In genomic region chr14:102691763-102692162, GRCh38 we compare ENCODE assay signal across 19 cellular contexts.
DNase-seq lines count a peak whose midpoint lies in the region; ATAC-seq and TF ChIP-seq lines count a peak whose summit lies in the region.
"Had no signal": no experiment of that assay in that cellular context is flagged by ENCODE, and none has a peak within 500 bp of the region (broad histone marks: within the 10 kb centered on the region; RNA-seq: fewer than 3 reads in every experiment).

No MANE protein-coding gene starts in this region.

- POLR2A ChIA-PET in PC-9 (lab: Charles Lee; ENCODE audit: unreplicated experiment) = interaction anchor here (0.5 kb wide), 1 partner anchor 16 kb away, joined by 24 read pairs; no protein-coding TSS in a partner anchor

- TF ChIP-seq CTCF in PC-9 (conservative IDR thresholded peaks at IDR 0.05) (no peak), neural progenitor cell (IDR thresholded peaks at IDR 0.05) (no peak)

- DNase-seq in DMS79 treated with DMSO at 0.1 percent for 48 hours (lab: John Stamatoyannopoulos, UW) (peak; percentile 23), DMS79 (lab: John Stamatoyannopoulos, UW) (no peak), HT-29 (ENCODE audit: low spot score) (peak; percentile 36), PC-9 (peak in 1 of 2 experiments; percentile 80), neural progenitor cell (ENCODE audit: low spot score) (no peak), HAP-1 (ENCODE audit: low spot score in 2 of 2) (no peak), kidney tubule cell (ENCODE audit: low spot score) (no peak)
- DNase-seq: 8988T, Caco-2, DND-41, GDM1, MM.1S, NCI-H1105, NCI-H1694 treated with DMSO at 0.1 percent for 48 hours, NCI-H524 had no signal

- H3K4me1 ChIP-seq in PC-9 (replicated peaks; ENCODE audit: insufficient read depth) = peaks cover 26% of the 10 kb centered on the region
- H3K4me1 ChIP-seq in neural progenitor cell = peaks cover 35% of the 10 kb centered on the region
- peaks cover 23% of the 10 kb centered on the region for H3K4me1 ChIP-seq in HAP-1

- no peak overlapping the region for H3K9ac ChIP-seq in neural progenitor cell
- H3K9ac ChIP-seq: KMS-11 had no signal

- no peak overlapping the region for H3K27ac Mint-ChIP-seq in neural progenitor cell
- H3K27ac Mint-ChIP-seq: HFFc6 had no signal

- H4K20me1 ChIP-seq in PC-9 (ENCODE audit: insufficient read depth) (peaks cover 37% of the 10 kb centered on the region), neural progenitor cell (ENCODE audit: low read depth) (peaks cover 54% of the 10 kb centered on the region)

- no peaks in the 10 kb centered on the region for H3K9me3 Mint-ChIP-seq in neural progenitor cell
- H3K9me3 Mint-ChIP-seq: HFFc6 had no signal

- CTCF ChIA-PET in PC-9 (lab: Charles Lee) = interaction anchor here (1.2 to 1.3 kb wide), 2 partner anchors 97 to 167 kb away, joined by 3 read pairs; no protein-coding TSS in a partner anchor

- no TSS peak for BruUV-seq in PC-9 (replicated peaks; lab: Mats Ljungman, UMichigan)

- H3K27ac ChIP-seq in PC-9 = peak overlapping the region; percentile 2; the same call in 1 of the 2 replicates
- H3K27ac ChIP-seq in neural progenitor cell = peak overlapping the region; percentile 84
- H3K27ac ChIP-seq: KMS-11, RWPE1 had no signal

- intact Hi-C loops in PC-9 (cut with micrococcal nuclease; ENCODE audit: unreplicated experiment) = loop anchor here (5.0 to 10.0 kb wide), 5 partner anchors 257 to 1027 kb away; no protein-coding TSS in a partner anchor

- no peaks in the 10 kb centered on the region for H3K36me3 Mint-ChIP-seq in neural progenitor cell

- H3K9me3 ChIP-seq in PC-9 (ENCODE audit: insufficient read depth, low read depth) (no peaks in the 10 kb centered on the region), neural progenitor cell (ENCODE audit: low read depth) (no peaks in the 10 kb centered on the region), HAP-1 (no peaks in the 10 kb centered on the region)
- H3K9me3 ChIP-seq: Caco-2 had no signal

- H3F3A ChIP-seq in PC-9 (ENCODE audit: insufficient read depth, low read depth) (peaks cover 77% of the 10 kb centered on the region), neural progenitor cell (ENCODE audit: low read depth) (peaks cover 35% of the 10 kb centered on the region)

- H3K79me2 ChIP-seq in PC-9 (ENCODE audit: low read depth) (peaks cover 92% of the 10 kb centered on the region), neural progenitor cell (ENCODE audit: low read depth) (peaks cover 89% of the 10 kb centered on the region)

- peaks cover 29% of the 10 kb centered on the region for H3K4me1 Mint-ChIP-seq in neural progenitor cell

- H3K36me3 ChIP-seq in PC-9 (ENCODE audit: low read depth) = no peaks in the 10 kb centered on the region; the same call in 1 of the 2 replicates
- H3K36me3 ChIP-seq in neural progenitor cell = no peaks in the 10 kb centered on the region
- H3K36me3 ChIP-seq in HAP-1 (replicated peaks) = no peaks in the 10 kb centered on the region

- no peak overlapping the region for H3K4me3 Mint-ChIP-seq in neural progenitor cell
- H3K4me3 Mint-ChIP-seq: HFFc6 had no signal

- in situ Hi-C loops in HAP-1 (cut with MboI; ENCODE audit: low sequenced_read_pairs) = loop anchor here (10.0 to 25.0 kb wide), 2 partner anchors 223 to 596 kb away; no protein-coding TSS in a partner anchor

- H3K27me3 ChIP-seq in PC-9 (ENCODE audit: insufficient read depth, low read depth) = no peaks in the 10 kb centered on the region
- no peaks in the 10 kb centered on the region for H3K27me3 ChIP-seq in neural progenitor cell
- H3K27me3 ChIP-seq in HAP-1 (ENCODE audit: low read depth) = no peaks in the 10 kb centered on the region

- no peak for ATAC-seq in HG03565 (IDR thresholded peaks at IDR 0.05; ENCODE audit: unreplicated experiment)

- H2AFZ ChIP-seq in PC-9 = no peak overlapping the region
- no peak overlapping the region for H2AFZ ChIP-seq in neural progenitor cell (replicated peaks)

- H3K9me2 ChIP-seq in PC-9 (ENCODE audit: insufficient read depth) = no peaks in the 10 kb centered on the region

- H3K4me3 ChIP-seq in PC-9 = no peak overlapping the region
- H3K4me3 ChIP-seq in neural progenitor cell = no peak overlapping the region
- H3K4me3 ChIP-seq in HAP-1 = no peak overlapping the region

- H3K27me3 Mint-ChIP-seq in neural progenitor cell (ENCODE audit: insufficient read depth, low read depth) = no peaks in the 10 kb centered on the region

- H3K4me2 ChIP-seq in PC-9 (peak overlapping the region; percentile 2), neural progenitor cell (no peak overlapping the region)
- H3K4me2 ChIP-seq: KMS-11 had no signal

Comparison
In these comparisons a context has a peak if more than half of its experiments do, and no peak if none do; other contexts are left out.
1. DNase-seq: peak in DMS79 treated with DMSO at 0.1 percent for 48 hours (single experiment) and HT-29 (single experiment); none in DMS79 (single experiment), neural progenitor cell (single experiment), HAP-1 (0 of 2) and kidney tubule cell (single experiment).